ENCODE assay signal across 10 cellular contexts in the genomic region with DNA sequence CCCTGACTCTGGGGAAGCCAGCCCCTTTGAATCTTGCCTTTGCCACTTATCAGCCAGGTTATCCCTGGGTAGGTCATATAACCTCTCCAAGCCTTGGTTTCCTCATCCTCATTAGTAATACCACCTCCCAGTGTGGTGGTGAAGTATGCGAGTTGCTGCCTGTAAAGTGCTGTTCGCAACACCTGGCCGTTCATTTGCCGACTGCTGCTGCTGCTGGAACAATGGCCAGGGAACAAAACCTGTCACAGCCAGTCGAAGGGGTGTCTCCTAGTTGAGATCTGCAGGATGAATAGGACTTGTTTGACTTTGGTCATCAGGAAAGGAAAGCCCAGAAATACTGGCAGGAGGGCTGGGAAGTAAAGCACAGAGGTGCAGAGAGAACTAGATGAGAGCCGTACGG. TPM values are rescaled to one million over a fixed set of nuclear protein-coding genes. Genes with fewer than 3 reads are reported as not detected.
DNase-seq lines count a peak whose midpoint lies in the region; ATAC-seq and TF ChIP-seq lines count a peak whose summit lies in the region.
"Had no signal": no experiment of that assay in that cellular context is flagged by ENCODE, and none has a peak within 500 bp of the region (broad histone marks: within the 10 kb centered on the region; RNA-seq: fewer than 3 reads in every experiment).

No MANE protein-coding gene starts in this region.

- H2BK5ac ChIP-seq in mesenchymal stem cell (ENCODE audit: low read depth, low read length, poor library complexity, severe bottlenecking): no peak overlapping the region

- H3K79me1 ChIP-seq in mesenchymal stem cell (replicated peaks; ENCODE audit: low read length, poor library complexity, severe bottlenecking): peaks cover 13% of the 10 kb centered on the region

- no peak overlapping the region for H4K8ac ChIP-seq in mesenchymal stem cell (ENCODE audit: low read length)

- H3K9me3 Mint-ChIP-seq in stimulated activated naive CD8-positive, alpha-beta T cell treated with anti-CD3 and anti-CD28 coated beads, Interleukin-15, amount 100 ng/mL, for 72 hours: peaks cover 0 to 10% of the 10 kb centered on the region in 2 donors
- peaks cover 5% of the 10 kb centered on the region for H3K9me3 Mint-ChIP-seq in Caco-2 (ENCODE audit: unreplicated experiment)
- H3K9me3 Mint-ChIP-seq: activated CD4-positive, alpha-beta memory T cell treated with anti-CD3 and anti-CD28 coated beads for 36 hours had no signal

- POLR2A ChIA-PET in Caco-2 (lab: Charles Lee): no interaction called here

- H3K36me3 Mint-ChIP-seq in Caco-2 (ENCODE audit: insufficient read depth, unreplicated experiment): peaks cover 43% of the 10 kb centered on the region

- intact Hi-C loops in Caco-2 (cut with micrococcal nuclease; ENCODE audit: unreplicated experiment): no loop called here

- peak overlapping the region in 1 of 2 donors; percentile 68 for H3K27ac Mint-ChIP-seq in stimulated activated naive CD8-positive, alpha-beta T cell treated with anti-CD3 and anti-CD28 coated beads, Interleukin-15, amount 100 ng/mL, for 72 hours
- H3K27ac Mint-ChIP-seq in Caco-2 (ENCODE audit: unreplicated experiment): no peak overlapping the region
- H3K27ac Mint-ChIP-seq: activated CD4-positive, alpha-beta memory T cell treated with anti-CD3 and anti-CD28 coated beads for 36 hours had no signal

- no peak overlapping the region for H3K4me2 ChIP-seq in mesenchymal stem cell (ENCODE audit: low read length, poor library complexity, severe bottlenecking)

- no peak overlapping the region for H3K14ac ChIP-seq in mesenchymal stem cell (ENCODE audit: low read length in 2 of 2)

- peak overlapping the region; percentile 82 for H3K27ac ChIP-seq in mesenchymal stem cell (ENCODE audit: low read length, poor library complexity, severe bottlenecking)
- H3K27ac ChIP-seq: lower lobe of right lung had no signal

- no TSS peak for BruUV-seq in Caco-2 (replicated peaks; lab: Mats Ljungman, UMichigan)

- H3K4me3 Mint-ChIP-seq in stimulated activated naive CD8-positive, alpha-beta T cell treated with anti-CD3 and anti-CD28 coated beads, Interleukin-15, amount 100 ng/mL, for 72 hours: no peak overlapping the region
- no peak overlapping the region for H3K4me3 Mint-ChIP-seq in Caco-2 (ENCODE audit: unreplicated experiment)
- H3K4me3 Mint-ChIP-seq: activated CD4-positive, alpha-beta memory T cell treated with anti-CD3 and anti-CD28 coated beads for 36 hours had no signal

- H2AK5ac ChIP-seq in mesenchymal stem cell (ENCODE audit: low read length, severe bottlenecking): peak overlapping the region; percentile 0

- H3K4me3 ChIP-seq in mesenchymal stem cell (ENCODE audit: insufficient read depth in 1 of 2, low read depth in 1 of 2, low read length in 2 of 2): peak overlapping the region in 1 of 2 experiments; percentile 19
- no peak overlapping the region for H3K4me3 ChIP-seq in Caco-2 (ENCODE audit: low read depth, low read length)
- H3K4me3 ChIP-seq: lower lobe of right lung had no signal

- H3K4ac ChIP-seq in mesenchymal stem cell (ENCODE audit: low read depth in 1 of 2, low read length in 2 of 2): no peak overlapping the region

- H3K36me3 ChIP-seq in mesenchymal stem cell (ENCODE audit: control insufficient read depth in 1 of 2, insufficient read depth in 2 of 2, low read depth in 1 of 2, low read length in 2 of 2): peaks cover 8 to 16% of the 10 kb centered on the region in 2 experiments
- peaks cover 2% of the 10 kb centered on the region for H3K36me3 ChIP-seq in Caco-2 (ENCODE audit: control insufficient read depth, insufficient read depth, low read length)

- H3K23ac ChIP-seq in mesenchymal stem cell (ENCODE audit: low read length in 2 of 2): no peak overlapping the region

- WGBS in mesenchymal stem cell: 81% methylated on average over 7 of the region's 7 CpGs

- H3K18ac ChIP-seq in mesenchymal stem cell (ENCODE audit: low read depth in 1 of 2, low read length in 2 of 2): peak overlapping the region; percentile 52 to 67

- CTCF ChIA-PET in Caco-2 (lab: Charles Lee): no interaction called here

- TF ChIP-seq CTCF in Caco-2 (IDR thresholded peaks at IDR 0.05; ENCODE audit: insufficient read depth in 1 of 2, low read depth in 1 of 2, low read length in 1 of 2, severe bottlenecking in 1 of 2, unreplicated experiment in 1 of 2): no peak

- H2AFZ ChIP-seq in mesenchymal stem cell (ENCODE audit: low read depth, low read length): no peak overlapping the region

- H2BK12ac ChIP-seq in mesenchymal stem cell (ENCODE audit: low read length in 2 of 2): peak overlapping the region; percentile 0 to 85

- no peak overlapping the region for H4K91ac ChIP-seq in mesenchymal stem cell (ENCODE audit: low read length)

- H3K9ac ChIP-seq in mesenchymal stem cell (ENCODE audit: low read length): peak overlapping the region; percentile 76

- H3K9me3 ChIP-seq in mesenchymal stem cell (ENCODE audit: control insufficient read depth, low read length) (no peaks in the 10 kb centered on the region), Caco-2 (no peaks in the 10 kb centered on the region)
- H3K9me3 ChIP-seq: lower lobe of right lung had no signal

- H3K4me1 ChIP-seq in mesenchymal stem cell (ENCODE audit: control insufficient read depth, insufficient read depth, low read depth, low read length): peaks cover 17% of the 10 kb centered on the region
- H3K4me1 ChIP-seq in Caco-2: no peaks in the 10 kb centered on the region; the same call in 1 of the 2 replicates

- H3K27me3 Mint-ChIP-seq in stimulated activated naive CD8-positive, alpha-beta T cell treated with anti-CD3 and anti-CD28 coated beads, Interleukin-15, amount 100 ng/mL, for 72 hours: no peaks in the 10 kb centered on the region
- H3K27me3 Mint-ChIP-seq in Caco-2 (ENCODE audit: insufficient read depth, unreplicated experiment): no peaks in the 10 kb centered on the region
- H3K27me3 Mint-ChIP-seq: activated CD4-positive, alpha-beta memory T cell treated with anti-CD3 and anti-CD28 coated beads for 36 hours had no signal

- no peak overlapping the region for H2BK15ac ChIP-seq in mesenchymal stem cell (ENCODE audit: low read depth, poor library complexity, severe bottlenecking)

- peak; percentile 59 for DNase-seq in A172 (ENCODE audit: low spot score)
- DNase-seq in NCI-H1092 treated with DMSO at 0.1 percent for 48 hours (lab: John Stamatoyannopoulos, UW): peak; percentile 61
- DNase-seq in SHP77 treated with DMSO at 0.1 percent for 48 hours (lab: John Stamatoyannopoulos, UW): peak; percentile 39
- DNase-seq in mesenchymal stem cell: no peak
- DNase-seq in stimulated activated naive CD8-positive, alpha-beta T cell treated with anti-CD3 and anti-CD28 coated beads, Interleukin-15, amount 100 ng/mL, for 72 hours: no peak
- no peak for DNase-seq in Caco-2
- no peak for DNase-seq in UCSD-AML1 (lab: John Stamatoyannopoulos, UW; ENCODE audit: unreplicated experiment)
- no peak for DNase-seq in cortex of kidney (lab: John Stamatoyannopoulos, UW)
- DNase-seq: lower lobe of right lung had no signal

- ATAC-seq in stimulated activated naive CD8-positive, alpha-beta T cell treated with anti-CD3 and anti-CD28 coated beads, Interleukin-15, amount 100 ng/mL, for 72 hours: no peak

- no peak overlapping the region for H2BK120ac ChIP-seq in mesenchymal stem cell (ENCODE audit: low read depth, low read length)

- peaks cover 51% of the 10 kb centered on the region for H3K4me1 Mint-ChIP-seq in stimulated activated naive CD8-positive, alpha-beta T cell treated with anti-CD3 and anti-CD28 coated beads, Interleukin-15, amount 100 ng/mL, for 72 hours
- peaks cover 16% of the 10 kb centered on the region for H3K4me1 Mint-ChIP-seq in Caco-2 (ENCODE audit: low read depth, unreplicated experiment)

- H3K27me3 ChIP-seq in mesenchymal stem cell (ENCODE audit: control insufficient read depth in 1 of 2, insufficient read depth in 1 of 2, low read length in 2 of 2) (no peaks in the 10 kb centered on the region), Caco-2 (replicated peaks; ENCODE audit: control insufficient read depth, insufficient read depth, low read length) (no peaks in the 10 kb centered on the region)

RNA-seq across cellular contexts. Expression of a gene that starts 6.1 kb away (rescaled TPM):
- total RNA-seq in A172 (2014; rRNA removed; shearing (Covaris generic)): 11.8 and 15.7 TPM in 2 replicates
- 53.0 TPM for polyA plus RNA-seq in mesenchymal stem cell (2013, experiment 1 of 2)
- 53.3 TPM for polyA plus RNA-seq in mesenchymal stem cell (2013, experiment 2 of 2)
- total RNA-seq in Caco-2 (2022): 95.6 and 106 TPM in 2 replicates

RNA-seq across cellular contexts. Expression of a gene that starts 34.0 kb away (rescaled TPM):
- total RNA-seq in A172 (2014; rRNA removed; shearing (Covaris generic)): not detected in 2 replicates
- not detected for polyA plus RNA-seq in mesenchymal stem cell (2013, experiment 1 of 2)
- not detected for polyA plus RNA-seq in mesenchymal stem cell (2013, experiment 2 of 2)
- not detected in 2 replicates for total RNA-seq in Caco-2 (2022)
- total RNA-seq: activated CD4-positive, alpha-beta memory T cell treated with anti-CD3 and anti-CD28 coated beads for 36 hours; lower lobe of right lung had no signal

RNA-seq across cellular contexts. Expression of a gene that starts 50.3 kb away (rescaled TPM):
- 15.3 and 17.8 TPM in 2 replicates for total RNA-seq in A172 (2014; rRNA removed; shearing (Covaris generic))
- 9.6 TPM for polyA plus RNA-seq in mesenchymal stem cell (2013, experiment 1 of 2)
- 8.0 TPM for polyA plus RNA-seq in mesenchymal stem cell (2013, experiment 2 of 2)
- total RNA-seq in Caco-2 (2022): 197 and 222 TPM in 2 replicates

Comparison
In these comparisons a context has a peak if more than half of its experiments do, and no peak if none do; other contexts are left out.
1. DNase-seq: peak in A172 (single experiment), NCI-H1092 treated with DMSO at 0.1 percent for 48 hours (single experiment) and SHP77 treated with DMSO at 0.1 percent for 48 hours (single experiment); none in mesenchymal stem cell (single experiment), stimulated activated naive CD8-positive, alpha-beta T cell treated with anti-CD3 and anti-CD28 coated beads, Interleukin-15, amount 100 ng/mL, for 72 hours (0 of 2), Caco-2 (0 of 2), UCSD-AML1 (single experiment) and cortex of kidney (single experiment).
2. RNA of a gene that starts 50.3 kb away (total RNA-seq): 197 to 222 TPM in Caco-2; 15.3 to 17.8 TPM in A172; every median in the first group is over 10 times any median in the second.